Comparison of ENCODE assay signal across 8 cellular contexts in genomic region chr1:6822530-6823359, GRCh38. TPM values are rescaled to one million over a fixed set of nuclear protein-coding genes. Genes with fewer than 3 reads are reported as not detected.
A peak's percentile ranks its signal among the peaks of the same experiment; 100 is the strongest.
DNase-seq lines count a peak whose midpoint lies in the region; ATAC-seq and TF ChIP-seq lines count a peak whose summit lies in the region.

No MANE protein-coding gene starts in this region.

- peaks cover 67% of the 10 kb centered on the region for H3K4me1 Mint-ChIP-seq in nephron

- H3K27me3 Mint-ChIP-seq in nephron (ENCODE audit: low read depth) = no peaks in the 10 kb centered on the region

- H3K9me3 Mint-ChIP-seq in nephron = no peaks in the 10 kb centered on the region

- TF ChIP-seq CTCF in nephron (IDR thresholded peaks at IDR 0.05; ENCODE audit: unreplicated experiment in 3 of 3) = no peak

- CTCF ChIA-PET in HEK293T (lab: Yijun Ruan, JAX) = interaction anchor here (0.6 kb wide), 1 partner anchor 28 kb away, joined by 5 read pairs; no protein-coding TSS in a partner anchor

- peak overlapping the region; percentile 85 to 95 (median 89) for H3K27ac Mint-ChIP-seq in nephron

- H3K36me3 Mint-ChIP-seq in nephron (ENCODE audit: low read depth) = peaks cover 14% of the 10 kb centered on the region

- peak overlapping the region; percentile 31 to 63 (median 42) for H3K4me3 Mint-ChIP-seq in nephron

- DNase-seq in HEK293T (ENCODE audit: extremely low spot score) (peak; percentile 39), NCI-H748 (lab: John Stamatoyannopoulos, UW; ENCODE audit: unreplicated experiment) (peak; percentile 17), ureter (ENCODE audit: low spot score) (no peak), CD1c-positive myeloid dendritic cell (ENCODE audit: extremely low spot score) (no peak)
- no peak for DNase-seq in effector CD4-positive, alpha-beta T cell
- DNase-seq in activated CD8-positive, alpha-beta memory T cell treated with anti-CD3 and anti-CD28 coated beads, Interleukin-2, amount 50 U/mL, for 4 hours = no peak

- ATAC-seq in GM18520 (IDR thresholded peaks at IDR 0.05; ENCODE audit: unreplicated experiment) = peak; percentile 40

- POLR2A ChIA-PET in HEK293T (lab: Yijun Ruan, JAX) = no interaction called here

TF ChIP-seq in HEK293T, 16 proteins besides CTCF, POLR2A, EP300 and RAD21:
- TF ChIP-seq FOXK2 (IDR thresholded peaks at IDR 0.05) = no peak
- no peak for TF ChIP-seq PKNOX1 (IDR thresholded peaks at IDR 0.05)
- TF ChIP-seq ELF4 (IDR thresholded peaks at IDR 0.05) = no peak
- no peak for TF ChIP-seq CTBP1 (IDR thresholded peaks at IDR 0.05; ENCODE audit: borderline replicate concordance)
- no peak for TF ChIP-seq SUZ12 (IDR thresholded peaks at IDR 0.05)
- TF ChIP-seq ARNT (IDR thresholded peaks at IDR 0.05) = no peak
- no peak for TF ChIP-seq BHLHE40 (IDR thresholded peaks at IDR 0.05; ENCODE audit: borderline replicate concordance)
- TF ChIP-seq ZNF384 (IDR thresholded peaks at IDR 0.05) = no peak
- no peak for TF ChIP-seq NFRKB (IDR thresholded peaks at IDR 0.05)
- no peak for TF ChIP-seq L3MBTL2 (conservative IDR thresholded peaks at IDR 0.05)
- no peak for TF ChIP-seq HDGF (IDR thresholded peaks at IDR 0.05; ENCODE audit: borderline replicate concordance)
- no peak for TF ChIP-seq TARDBP (IDR thresholded peaks at IDR 0.05)
- no peak for TF ChIP-seq LEF1 (IDR thresholded peaks at IDR 0.05; ENCODE audit: borderline replicate concordance)
- no peak for TF ChIP-seq FOXM1 (IDR thresholded peaks at IDR 0.05; ENCODE audit: borderline replicate concordance)
- no peak for TF ChIP-seq SP1 (IDR thresholded peaks at IDR 0.05)
- no peak for TF ChIP-seq FOXA1 (IDR thresholded peaks at IDR 0.05)

RNA-seq across cellular contexts. Expression of gene CAMTA1, which starts 37.5 kb away (rescaled TPM):
- 88.1 TPM for total RNA-seq in ureter

Comparison
In these comparisons a context has a peak if more than half of its experiments do, and no peak if none do; other contexts are left out.
1. DNase-seq: peak in HEK293T (single experiment) and NCI-H748 (single experiment); none in ureter (single experiment), effector CD4-positive, alpha-beta T cell (single experiment), activated CD8-positive, alpha-beta memory T cell treated with anti-CD3 and anti-CD28 coated beads, Interleukin-2, amount 50 U/mL, for 4 hours (single experiment) and CD1c-positive myeloid dendritic cell (single experiment).